Comparison of ENCODE assay signal across 17 cellular contexts in genomic region chr11:134837166-134837886, GRCh38.
A peak's percentile ranks its signal among the peaks of the same experiment; 100 is the strongest.
DNase-seq lines count a peak whose midpoint lies in the region; ATAC-seq and TF ChIP-seq lines count a peak whose summit lies in the region.
"Had no signal": no experiment of that assay in that cellular context is flagged by ENCODE, and none has a peak within 500 bp of the region (broad histone marks: within the 10 kb centered on the region; RNA-seq: fewer than 3 reads in every experiment).

No MANE protein-coding gene starts in this region.

- no peak overlapping the region for H3K27ac Mint-ChIP-seq in stimulated activated naive CD8-positive, alpha-beta T cell treated with anti-CD3 and anti-CD28 coated beads, Interleukin-15, amount 100 ng/mL, for 72 hours
- no peak overlapping the region for H3K27ac Mint-ChIP-seq in stimulated activated effector memory CD8-positive, alpha-beta T cell treated with anti-CD3 and anti-CD28 coated beads, Interleukin-12 subunit alpha, Interleukin-12 subunit beta, amount 100 ng/mL, for 72 hours
- H3K27ac Mint-ChIP-seq in immature natural killer cell, result no peak overlapping the region
- H3K27ac Mint-ChIP-seq: B cell; CD4-positive, alpha-beta T cell; GM23338 had no signal

- H3K4me3 ChIP-seq in esophagus muscularis mucosa, result no peak overlapping the region
- H3K4me3 ChIP-seq: GM23338, K562 had no signal

- intact Hi-C loops in esophagus muscularis mucosa (cut with DNase I), result no loop called here

- H3K27me3 ChIP-seq in esophagus muscularis mucosa, result peaks cover 0 to 23% (median 4%) of the 10 kb centered on the region in 4 donors

- no peaks in the 10 kb centered on the region for H3K9me3 ChIP-seq in esophagus muscularis mucosa

- no peak overlapping the region for H3K27ac ChIP-seq in esophagus muscularis mucosa (replicated peaks in 1 of 4)
- H3K27ac ChIP-seq: 22Rv1 had no signal

- no peaks in the 10 kb centered on the region for H3K4me1 ChIP-seq in esophagus muscularis mucosa

- TF ChIP-seq POLR2A in esophagus muscularis mucosa (IDR thresholded peaks at IDR 0.05; ENCODE audit: low read depth), result no peak

- TF ChIP-seq CTCF in esophagus muscularis mucosa (IDR thresholded peaks at IDR 0.05), result no peak

- no peaks in the 10 kb centered on the region for H3K36me3 ChIP-seq in esophagus muscularis mucosa

- H3K27me3 Mint-ChIP-seq in stimulated activated naive CD8-positive, alpha-beta T cell treated with anti-CD3 and anti-CD28 coated beads, Interleukin-15, amount 100 ng/mL, for 72 hours, result peaks cover 14% of the 10 kb centered on the region
- peaks cover 4 to 9% (median 5%) of the 10 kb centered on the region in 3 donors for H3K27me3 Mint-ChIP-seq in immature natural killer cell (ENCODE audit: low read depth in 3 of 3)

- H3K4me3 Mint-ChIP-seq in stimulated activated naive CD8-positive, alpha-beta T cell treated with anti-CD3 and anti-CD28 coated beads, Interleukin-15, amount 100 ng/mL, for 72 hours, result no peak overlapping the region
- H3K4me3 Mint-ChIP-seq in stimulated activated effector memory CD8-positive, alpha-beta T cell treated with anti-CD3 and anti-CD28 coated beads, Interleukin-12 subunit alpha, Interleukin-12 subunit beta, amount 100 ng/mL, for 72 hours, result no peak overlapping the region
- H3K4me3 Mint-ChIP-seq in immature natural killer cell, result no peak overlapping the region
- H3K4me3 Mint-ChIP-seq: B cell; CD4-positive, alpha-beta T cell; GM23338; H9 had no signal

- WGBS in esophagus muscularis mucosa, result 77% methylated on average over 7 of the region's 7 CpGs

- no peaks in the 10 kb centered on the region for H3K4me1 Mint-ChIP-seq in stimulated activated naive CD8-positive, alpha-beta T cell treated with anti-CD3 and anti-CD28 coated beads, Interleukin-15, amount 100 ng/mL, for 72 hours
- H3K4me1 Mint-ChIP-seq in stimulated activated effector memory CD8-positive, alpha-beta T cell treated with anti-CD3 and anti-CD28 coated beads, Interleukin-12 subunit alpha, Interleukin-12 subunit beta, amount 100 ng/mL, for 72 hours, result no peaks in the 10 kb centered on the region
- no peaks in the 10 kb centered on the region for H3K4me1 Mint-ChIP-seq in immature natural killer cell
- H3K4me1 Mint-ChIP-seq: B cell, GM23338, H9 had no signal

- TF ChIP-seq EP300 in esophagus muscularis mucosa (IDR thresholded peaks at IDR 0.05), result no peak

- no peaks in the 10 kb centered on the region for H3K36me3 Mint-ChIP-seq in stimulated activated effector memory CD8-positive, alpha-beta T cell treated with anti-CD3 and anti-CD28 coated beads, Interleukin-12 subunit alpha, Interleukin-12 subunit beta, amount 100 ng/mL, for 72 hours
- H3K36me3 Mint-ChIP-seq in immature natural killer cell, result no peaks in the 10 kb centered on the region

- ATAC-seq in stimulated activated naive CD8-positive, alpha-beta T cell treated with anti-CD3 and anti-CD28 coated beads, Interleukin-15, amount 100 ng/mL, for 72 hours, result peak; percentile 28
- no peak for ATAC-seq in stimulated activated naive CD8-positive, alpha-beta T cell treated with anti-CD3 and anti-CD28 coated beads, Interleukin-15, Interleukin-2, amounts not matched to agents 100 U/mL and 50 U/mL, for 24 hours
- ATAC-seq in stimulated activated effector memory CD8-positive, alpha-beta T cell treated with anti-CD3 and anti-CD28 coated beads, Interleukin-12 subunit alpha, Interleukin-12 subunit beta, amount 100 ng/mL, for 72 hours, result peak; percentile 41
- ATAC-seq: GM23338, K562 had no signal

- DNase-seq in stimulated activated naive CD8-positive, alpha-beta T cell treated with anti-CD3 and anti-CD28 coated beads, Interleukin-15, amount 100 ng/mL, for 72 hours, result no peak
- no peak for DNase-seq in stimulated activated naive CD8-positive, alpha-beta T cell treated with anti-CD3 and anti-CD28 coated beads, Interleukin-15, Interleukin-2, amounts not matched to agents 100 U/mL and 50 U/mL, for 24 hours
- DNase-seq in esophagus muscularis mucosa (ENCODE audit: extremely low spot score) (peak; percentile 87), immature natural killer cell (no peak), AML-193 (lab: John Stamatoyannopoulos, UW) (no peak), NOMO-1 treated with dmso at 0.1 percent for 144 hours (lab: John Stamatoyannopoulos, UW; ENCODE audit: unreplicated experiment) (no peak)
- peak in 1 of 2 donors; percentile 17 for DNase-seq in stimulated activated effector memory CD8-positive, alpha-beta T cell treated with anti-CD3 and anti-CD28 coated beads, Interleukin-12 subunit alpha, Interleukin-12 subunit beta, amount 100 ng/mL, for 72 hours (ENCODE audit: low spot score in 2 of 2)
- DNase-seq: C1 segment of cervical spinal cord; CD4-positive, alpha-beta T cell; DMS153; DND-41; GDM1; H9 had no signal

- H3K9me3 Mint-ChIP-seq in stimulated activated naive CD8-positive, alpha-beta T cell treated with anti-CD3 and anti-CD28 coated beads, Interleukin-15, amount 100 ng/mL, for 72 hours, result peaks cover 0 to 7% of the 10 kb centered on the region in 2 donors
- H3K9me3 Mint-ChIP-seq in stimulated activated effector memory CD8-positive, alpha-beta T cell treated with anti-CD3 and anti-CD28 coated beads, Interleukin-12 subunit alpha, Interleukin-12 subunit beta, amount 100 ng/mL, for 72 hours, result peaks cover 4% of the 10 kb centered on the region
- no peaks in the 10 kb centered on the region for H3K9me3 Mint-ChIP-seq in immature natural killer cell
- H3K9me3 Mint-ChIP-seq: GM23338 had no signal
